19 cellular contexts compared by ENCODE assay signal in genomic region chr16:64412578-64413280, GRCh38.
A peak's percentile ranks its signal among the peaks of the same experiment; 100 is the strongest.
DNase-seq lines count a peak whose midpoint lies in the region; ATAC-seq and TF ChIP-seq lines count a peak whose summit lies in the region.
"Had no signal": no experiment of that assay in that cellular context is flagged by ENCODE, and none has a peak within 500 bp of the region (broad histone marks: within the 10 kb centered on the region; RNA-seq: fewer than 3 reads in every experiment).

No MANE protein-coding gene starts in this region.

- WGBS in thyroid gland, 2 donors, result 62 to 68% methylated on average over 2 of the region's 2 CpGs

- peak overlapping the region; percentile 38 for H3K4me3 Mint-ChIP-seq in HFFc6
- H3K4me3 Mint-ChIP-seq: CD14-positive monocyte had no signal

- no peaks in the 10 kb centered on the region for H3K27me3 Mint-ChIP-seq in HFFc6 (ENCODE audit: insufficient read depth)

- TF ChIP-seq POLR2A in thyroid gland (IDR thresholded peaks at IDR 0.05), result no peak

- H3K4me1 ChIP-seq in ascending aorta (peaks cover 0 to 16% of the 10 kb centered on the region in 2 donors), foreskin keratinocyte (no peaks in the 10 kb centered on the region), thyroid gland (peaks cover 2 to 34% of the 10 kb centered on the region in 2 donors)

- peaks cover 57% of the 10 kb centered on the region for H3K4me1 Mint-ChIP-seq in HFFc6 (ENCODE audit: low read depth)
- H3K4me1 Mint-ChIP-seq: CD14-positive monocyte had no signal

- H3K27me3 ChIP-seq in ascending aorta (no peaks in the 10 kb centered on the region), foreskin keratinocyte (no peaks in the 10 kb centered on the region), thyroid gland (no peaks in the 10 kb centered on the region)

- intact Hi-C loops in ascending aorta (cut with DNase I) (no loop called here), thyroid gland (cut with DNase I) (no loop called here)

- H3K36me3 Mint-ChIP-seq in HFFc6 (ENCODE audit: low read depth), result no peaks in the 10 kb centered on the region
- H3K36me3 Mint-ChIP-seq: CD14-positive monocyte had no signal

- H3K27ac ChIP-seq in ascending aorta (peak overlapping the region; percentile 49), foreskin keratinocyte (no peak overlapping the region), thyroid gland (no peak overlapping the region)
- H3K27ac ChIP-seq: PC-9 had no signal

- H3K27ac Mint-ChIP-seq in HFFc6, result peak overlapping the region; percentile 62
- H3K27ac Mint-ChIP-seq: activated naive CD4-positive, alpha-beta T cell treated with anti-CD3 and anti-CD28 coated beads, Interleukin-2, amount 50 U/mL, for 72 hours; CD14-positive monocyte had no signal

- H3K9me3 ChIP-seq in ascending aorta (no peaks in the 10 kb centered on the region), thyroid gland (no peaks in the 10 kb centered on the region)

- H3K36me3 ChIP-seq in ascending aorta, result no peaks in the 10 kb centered on the region
- no peaks in the 10 kb centered on the region for H3K36me3 ChIP-seq in thyroid gland

- DNase-seq in HFFc6 (peak; percentile 75), ascending aorta (ENCODE audit: low spot score in 2 of 2) (no peak), foreskin keratinocyte (peak in 1 of 2 donors; percentile 52), stromal cell of bone marrow (ENCODE audit: low read depth) (peak; percentile 56), NCI-H345 treated with DMSO at 0.1 percent for 48 hours (lab: John Stamatoyannopoulos, UW; ENCODE audit: unreplicated experiment) (no peak), thyroid gland (no peak), occipital lobe (lab: John Stamatoyannopoulos, UW) (no peak)
- DNase-seq: activated CD4-positive, CD25-positive, alpha-beta regulatory T cell; activated CD8-positive, alpha-beta memory T cell treated with anti-CD3 and anti-CD28 coated beads, Interleukin-2, amount 50 U/mL, for 48 hours; cortex of kidney; islet precursor cell; NCI-H1105; NCI-H510A treated with DMSO at 0.1 percent for 48 hours; PC-9; T-helper 1 cell had no signal

- TF ChIP-seq CTCF in HFFc6 (IDR thresholded peaks at IDR 0.05), result no peak
- no peak for TF ChIP-seq CTCF in ascending aorta (IDR thresholded peaks at IDR 0.05)
- TF ChIP-seq CTCF in foreskin keratinocyte (conservative IDR thresholded peaks at IDR 0.05), result no peak
- no peak for TF ChIP-seq CTCF in thyroid gland (IDR thresholded peaks at IDR 0.05)

- peak; percentile 85 for ATAC-seq in foreskin keratinocyte
- no peak for ATAC-seq in GM18517 (IDR thresholded peaks at IDR 0.05; ENCODE audit: unreplicated experiment)
- ATAC-seq: activated naive CD4-positive, alpha-beta T cell treated with anti-CD3 and anti-CD28 coated beads, Interleukin-2, amount 50 U/mL, for 72 hours; HepG2 had no signal

- H3K4me3 ChIP-seq in ascending aorta, result no peak overlapping the region
- no peak overlapping the region for H3K4me3 ChIP-seq in thyroid gland (replicated peaks in 1 of 3)
- H3K4me3 ChIP-seq: PC-9 had no signal

- H3K9me3 Mint-ChIP-seq in HFFc6, result no peaks in the 10 kb centered on the region

Comparison
In these comparisons a context has a peak if more than half of its experiments do, and no peak if none do; other contexts are left out.
1. DNase-seq: peak in HFFc6 (single experiment) and stromal cell of bone marrow (single experiment); none in ascending aorta (0 of 2), NCI-H345 treated with DMSO at 0.1 percent for 48 hours (single experiment), thyroid gland (0 of 2) and occipital lobe (single experiment).
2. H3K27ac ChIP-seq: peak in ascending aorta (2 of 2); none in foreskin keratinocyte (single experiment) and thyroid gland (0 of 3).